8 cellular contexts compared by ENCODE assay signal in the genomic region with DNA sequence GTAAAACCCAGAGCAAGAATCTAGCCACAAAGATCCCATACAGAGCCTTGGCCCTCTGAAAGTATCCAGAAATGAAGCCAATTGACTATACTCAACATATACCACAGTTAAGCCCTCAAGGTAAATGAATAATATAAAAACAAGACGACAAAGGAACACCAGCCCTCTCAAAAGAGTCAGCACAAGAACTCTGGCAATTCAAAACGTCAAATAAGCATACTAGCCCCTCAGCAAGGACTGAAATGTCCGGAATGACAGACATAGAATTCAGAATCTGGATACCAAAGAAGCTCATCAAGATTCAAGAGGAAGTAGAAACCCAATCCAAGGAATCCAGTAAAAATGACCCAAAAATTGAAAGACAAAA. TPM values are rescaled to one million over a fixed set of nuclear protein-coding genes. Genes with fewer than 3 reads are reported as not detected.
DNase-seq lines count a peak whose midpoint lies in the region; ATAC-seq and TF ChIP-seq lines count a peak whose summit lies in the region.

No MANE protein-coding gene starts in this region.

- H3K36me3 ChIP-seq in ACC112 (ENCODE audit: insufficient read depth, low read length) (no peaks in the 10 kb centered on the region), HUES64 (ENCODE audit: insufficient read depth, low read length) (no peaks in the 10 kb centered on the region)

- H3K27me3 ChIP-seq in ACC112 (ENCODE audit: insufficient read depth, low read length) (no peaks in the 10 kb centered on the region), HUES64 (ENCODE audit: insufficient read depth, low read length) (no peaks in the 10 kb centered on the region)

- H3K4me3 ChIP-seq in ACC112 (ENCODE audit: low read depth, low read length): peak overlapping the region; percentile 87
- peak overlapping the region; percentile 71 for H3K4me3 ChIP-seq in HUES64 (ENCODE audit: low read length)

- H3K27me3 Mint-ChIP-seq in nephron progenitor cell (ENCODE audit: low read depth, poor library complexity): peaks cover 5% of the 10 kb centered on the region

- WGBS in HUES64: 47% methylated on average over 3 of the region's 3 CpGs

- H3K9me3 Mint-ChIP-seq in nephron progenitor cell: no peaks in the 10 kb centered on the region

- H3K4me1 ChIP-seq in ACC112 (ENCODE audit: control insufficient read depth, insufficient read depth, low read length, unreplicated experiment) (peaks cover 21% of the 10 kb centered on the region), HUES64 (ENCODE audit: insufficient read depth, low read length) (no peaks in the 10 kb centered on the region)

- no peak overlapping the region; the same call in 1 of the 2 replicates for H3K27ac ChIP-seq in ACC112 (ENCODE audit: low read depth, low read length)
- H3K27ac ChIP-seq in HUES64 (ENCODE audit: low read depth, low read length): no peak overlapping the region
- peak overlapping the region; percentile 99 for H3K27ac ChIP-seq in caudate nucleus (ENCODE audit: low read depth, low read length)

- CTCF ChIA-PET in HEK293T (lab: Yijun Ruan, JAX): interaction anchor here (1.0 to 1.1 kb wide), 2 partner anchors 9 to 15 kb away, joined by 4 to 9 read pairs; no protein-coding TSS in a partner anchor

- no peak for ATAC-seq in GM19397 (IDR thresholded peaks at IDR 0.05; ENCODE audit: unreplicated experiment)

- H2AFZ ChIP-seq in ACC112 (ENCODE audit: low read length, unreplicated experiment): no peak overlapping the region

- peak overlapping the region; percentile 88; the same call in 1 of the 2 replicates for H3K9ac ChIP-seq in HUES64 (ENCODE audit: low read depth, low read length)

- no peak for TF ChIP-seq CTCF in nephron progenitor cell (IDR thresholded peaks at IDR 0.05)

- H3K27ac Mint-ChIP-seq in nephron progenitor cell: peak overlapping the region; percentile 99

- H3K9me3 ChIP-seq in HUES64 (ENCODE audit: insufficient read depth, low read depth, low read length): no peaks in the 10 kb centered on the region

- POLR2A ChIA-PET in HEK293T (lab: Yijun Ruan, JAX): interaction anchor here (0.5 to 1.6 kb wide), 12 partner anchors 9 to 975 kb away, joined by 3 to 10 read pairs (median 4); a partner anchor contains a TSS

- peaks cover 21% of the 10 kb centered on the region for H3K4me1 Mint-ChIP-seq in nephron progenitor cell

- no peak for DNase-seq in caudate nucleus (lab: John Stamatoyannopoulos, UW)
- DNase-seq in nephron progenitor cell: no peak
- no peak for DNase-seq in HuH-7.5 (ENCODE audit: low spot score)
- DNase-seq in AG08395 (ENCODE audit: low spot score): no peak
- DNase-seq in HEK293T (ENCODE audit: extremely low spot score): no peak

- H3K36me3 Mint-ChIP-seq in nephron progenitor cell (ENCODE audit: low read depth): peaks cover 7% of the 10 kb centered on the region

- no peaks in the 10 kb centered on the region for H3K79me2 ChIP-seq in ACC112 (ENCODE audit: control insufficient read depth, insufficient read depth, low read length, unreplicated experiment)

- H3K4me3 Mint-ChIP-seq in nephron progenitor cell: peak overlapping the region; percentile 94

TF ChIP-seq in HEK293T, 16 proteins besides CTCF, POLR2A, EP300 and RAD21:
- no peak for TF ChIP-seq ZNF384 (IDR thresholded peaks at IDR 0.05)
- no peak for TF ChIP-seq ELF4 (IDR thresholded peaks at IDR 0.05)
- TF ChIP-seq SP1 (IDR thresholded peaks at IDR 0.05): no peak
- TF ChIP-seq SUZ12 (IDR thresholded peaks at IDR 0.05): no peak
- TF ChIP-seq FOXA1 (IDR thresholded peaks at IDR 0.05): no peak

RNA-seq across cellular contexts. Expression of a gene that starts 49.9 kb away (rescaled TPM):
- polyA plus RNA-seq in HUES64 (2013, experiment 1 of 2): 29.5 TPM
- polyA plus RNA-seq in HUES64 (2013, experiment 2 of 2): 30.9 TPM
